In genomic region chr2:105744909-105745853, GRCh38 we compare ENCODE assay signal across 1 cellular context.
TF ChIP-seq lines count a peak whose summit lies in the region.

TSS of gene NCK2 (plus strand) at chr2:105744912. CDS start at chr2:105855064, 110,152 bp downstream.

TF ChIP-seq in HepG2, 621 proteins besides CTCF, POLR2A, EP300 and RAD21 (continued from another document and continues in another):
- TF ChIP-seq STAT6 (CRISPR knock-in tag; IDR thresholded peaks at IDR 0.05; ENCODE audit: borderline replicate concordance) (no peak), ZFY (CRISPR knock-in tag; IDR thresholded peaks at IDR 0.05) (peak; percentile 90), ZC3H4 (CRISPR knock-in tag; IDR thresholded peaks at IDR 0.05; ENCODE audit: borderline replicate concordance) (no peak), MEIS1 (CRISPR knock-in tag; IDR thresholded peaks at IDR 0.05; ENCODE audit: borderline replicate concordance) (no peak), MYPOP (CRISPR knock-in tag; IDR thresholded peaks at IDR 0.05) (peak; percentile 57; the same call in 1 of the 2 replicates), RAD51 (IDR thresholded peaks at IDR 0.05; ENCODE audit: borderline replicate concordance) (no peak), ZNF790 (CRISPR knock-in tag; IDR thresholded peaks at IDR 0.05; ENCODE audit: borderline replicate concordance) (peak; percentile 48; the same call in 1 of the 2 replicates), POLR2AphosphoS5 (IDR thresholded peaks at IDR 0.05; ENCODE audit: low read depth, low read length) (no peak), ZNF280D (CRISPR knock-in tag; IDR thresholded peaks at IDR 0.05) (no peak), ZNF761 (CRISPR knock-in tag; conservative IDR thresholded peaks at IDR 0.05) (no peak), ZNF142 (CRISPR knock-in tag; IDR thresholded peaks at IDR 0.05) (0 out of 2 replicates have a peak, but pooled peaks have one; percentile 74), ZNF430 (CRISPR knock-in tag; IDR thresholded peaks at IDR 0.05) (no peak), PBX2 (CRISPR knock-in tag; IDR thresholded peaks at IDR 0.05) (no peak), SALL2 (CRISPR knock-in tag; IDR thresholded peaks at IDR 0.05) (0 out of 2 replicates have a peak, but pooled peaks have one; percentile 34), ZNF546 (CRISPR knock-in tag; conservative IDR thresholded peaks at IDR 0.05) (0 out of 2 replicates have a peak, but pooled peaks have one; percentile 73), RBFOX2 (IDR thresholded peaks at IDR 0.05; ENCODE audit: low read depth, low read length) (peak; percentile 37; the same call in 1 of the 2 replicates), HNRNPLL (IDR thresholded peaks at IDR 0.05; ENCODE audit: low read depth, low read length, poor library complexity, severe bottlenecking) (peak; percentile 75), SRF (IDR thresholded peaks at IDR 0.05; ENCODE audit: low read depth, low read length) (no peak), NR3C1 (CRISPR knock-in tag; IDR thresholded peaks at IDR 0.05) (no peak), ZNF775 (CRISPR knock-in tag; IDR thresholded peaks at IDR 0.05; ENCODE audit: borderline replicate concordance) (no peak), ZNF558 (CRISPR knock-in tag; IDR thresholded peaks at IDR 0.05; ENCODE audit: borderline replicate concordance) (no peak), RBAK (CRISPR knock-in tag; IDR thresholded peaks at IDR 0.05) (no peak), SMAD1 (CRISPR knock-in tag; IDR thresholded peaks at IDR 0.05; ENCODE audit: borderline replicate concordance, low read depth) (no peak), IRF1 (CRISPR knock-in tag; IDR thresholded peaks at IDR 0.05; ENCODE audit: low read depth) (no peak), CBFB (CRISPR knock-in tag; IDR thresholded peaks at IDR 0.05) (no peak), RFXANK (CRISPR knock-in tag; IDR thresholded peaks at IDR 0.05) (no peak), ADNP (CRISPR knock-in tag; IDR thresholded peaks at IDR 0.05) (no peak), FOXC1 (CRISPR knock-in tag; IDR thresholded peaks at IDR 0.05; ENCODE audit: borderline replicate concordance) (peak; percentile 16; the same call in 1 of the 2 replicates), ZNF598 (CRISPR knock-in tag; IDR thresholded peaks at IDR 0.05; ENCODE audit: borderline replicate concordance) (no peak), ZBTB2 (CRISPR knock-in tag; IDR thresholded peaks at IDR 0.05; ENCODE audit: low read depth) (peak; percentile 6; the same call in 1 of the 2 replicates), POGK (CRISPR knock-in tag; conservative IDR thresholded peaks at IDR 0.05) (0 out of 2 replicates have a peak, but pooled peaks have one; percentile 45), ZNF18 (CRISPR knock-in tag; IDR thresholded peaks at IDR 0.05; ENCODE audit: insufficient replicate concordance) (no peak), SCMH1 (CRISPR knock-in tag; IDR thresholded peaks at IDR 0.05; ENCODE audit: borderline replicate concordance) (no peak), BCL6 (CRISPR knock-in tag; IDR thresholded peaks at IDR 0.05) (no peak)
